Comparison of ENCODE assay signal across 16 cellular contexts in the genomic region with DNA sequence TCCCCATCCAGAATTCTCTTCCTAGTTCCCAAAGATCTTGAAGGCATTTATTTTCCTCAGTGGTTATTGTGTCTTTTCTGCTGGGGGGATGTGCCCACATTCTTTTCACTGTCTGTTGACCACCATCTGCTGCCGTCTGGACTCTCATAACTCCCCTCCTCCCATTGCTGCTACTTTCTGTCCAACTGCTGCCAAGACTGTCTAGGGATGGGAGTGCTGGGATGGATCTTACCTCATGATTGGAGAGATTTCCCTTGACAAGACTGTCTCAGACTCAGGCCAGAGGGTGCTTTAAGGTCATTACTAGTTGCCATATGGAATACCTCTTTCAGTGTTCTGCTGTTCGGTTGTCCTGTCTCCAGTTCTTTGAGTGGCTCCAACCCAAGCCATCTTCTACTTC.
A peak's percentile ranks its signal among the peaks of the same experiment; 100 is the strongest.
DNase-seq lines count a peak whose midpoint lies in the region; TF ChIP-seq lines count a peak whose summit lies in the region.
"Had no signal": no experiment of that assay in that cellular context is flagged by ENCODE, and none has a peak within 500 bp of the region (broad histone marks: within the 10 kb centered on the region; RNA-seq: fewer than 3 reads in every experiment).

No MANE protein-coding gene starts in this region.

- TF ChIP-seq CTCF in esophagus squamous epithelium (IDR thresholded peaks at IDR 0.05) (no peak), tibial artery (IDR thresholded peaks at IDR 0.05) (no peak), dorsolateral prefrontal cortex (IDR thresholded peaks at IDR 0.05 in 54 of 56, conservative IDR thresholded peaks at IDR 0.05 in 2 of 56; ENCODE audit: low read depth in 1 of 56, partially characterized antibody in 56 of 56) (no peak)

- H3K9me3 ChIP-seq in esophagus squamous epithelium (no peaks in the 10 kb centered on the region), tibial artery (no peaks in the 10 kb centered on the region)
- H3K9me3 ChIP-seq: SJCRH30 had no signal

- 72 to 82% methylated on average over 2 of the region's 2 CpGs for WGBS in esophagus squamous epithelium, 2 donors

- H3K4me1 ChIP-seq in esophagus squamous epithelium (peaks cover 12 to 98% (median 26%) of the 10 kb centered on the region in 3 donors), tibial artery (no peaks in the 10 kb centered on the region)
- H3K4me1 ChIP-seq: SJCRH30 had no signal

- H3K36me3 ChIP-seq in esophagus squamous epithelium = no peaks in the 10 kb centered on the region
- no peaks in the 10 kb centered on the region for H3K36me3 ChIP-seq in tibial artery
- H3K36me3 ChIP-seq: SJCRH30 had no signal

- H3K4me3 ChIP-seq in esophagus squamous epithelium = no peak overlapping the region
- H3K4me3 ChIP-seq in tibial artery = no peak overlapping the region
- H3K4me3 ChIP-seq in dorsolateral prefrontal cortex = no peak overlapping the region
- H3K4me3 ChIP-seq: SJCRH30 had no signal

- no peak for TF ChIP-seq POLR2A in esophagus squamous epithelium (IDR thresholded peaks at IDR 0.05)

- in situ Hi-C loops in G401 (cut with HindIII; ENCODE audit: low sequenced_read_pairs) = no loop called here

- no peaks in the 10 kb centered on the region for H3K27me3 ChIP-seq in esophagus squamous epithelium
- no peaks in the 10 kb centered on the region for H3K27me3 ChIP-seq in tibial artery
- no peaks in the 10 kb centered on the region for H3K27me3 ChIP-seq in dorsolateral prefrontal cortex
- H3K27me3 ChIP-seq: SJCRH30 had no signal

- intact Hi-C loops in esophagus squamous epithelium (cut with DNase I) = no loop called here
- intact Hi-C loops in tibial artery (cut with DNase I; ENCODE audit: low total_unique reads) = no loop called here
- intact Hi-C loops in dorsolateral prefrontal cortex (cut with DNase I) = no loop called here

- DNase-seq in DMS 273 treated with DMSO at 0.1 percent for 48 hours (lab: John Stamatoyannopoulos, UW) (peak; percentile 17), NCI-H82 treated with DMSO at 0.1 percent for 48 hours (lab: John Stamatoyannopoulos, UW; ENCODE audit: unreplicated experiment) (peak; percentile 56), esophagus squamous epithelium (lab: John Stamatoyannopoulos, UW) (no peak), G401 (ENCODE audit: low spot score) (no peak), tibial artery (no peak), NCI-H187 (lab: John Stamatoyannopoulos, UW) (no peak), dorsolateral prefrontal cortex (no peak)
- DNase-seq: CD8-positive, alpha-beta memory T cell; NCI-H1048; NCI-H1417 treated with DMSO at 0.1 percent for 48 hours; NCI-H1694 treated with DMSO at 0.1 percent for 48 hours; NCI-H2081 treated with DMSO at 0.1 percent for 48 hours; NCI-H2171; NCI-H226; NK-92 treated with Interleukin-12 subunit alpha and Interleukin-12 subunit beta, amount 100 ng/mL, for 24 hours had no signal

- H3K27ac ChIP-seq in esophagus squamous epithelium = peak overlapping the region in 3 of 4 donors; percentile 16 to 82 (median 82)
- H3K27ac ChIP-seq in tibial artery = no peak overlapping the region
- H3K27ac ChIP-seq in dorsolateral prefrontal cortex = no peak overlapping the region
- H3K27ac ChIP-seq: SJCRH30 had no signal

Comparison
In these comparisons a context has a peak if more than half of its experiments do, and no peak if none do; other contexts are left out.
1. DNase-seq: peak in DMS 273 treated with DMSO at 0.1 percent for 48 hours (single experiment) and NCI-H82 treated with DMSO at 0.1 percent for 48 hours (single experiment); none in esophagus squamous epithelium (single experiment), G401 (single experiment), tibial artery (0 of 2), NCI-H187 (0 of 2) and dorsolateral prefrontal cortex (0 of 10).
2. H3K27ac ChIP-seq: peak in esophagus squamous epithelium (3 of 4); none in tibial artery (0 of 2) and dorsolateral prefrontal cortex (0 of 59).